Comparison of ENCODE assay signal across 2 cellular contexts in the genomic region with DNA sequence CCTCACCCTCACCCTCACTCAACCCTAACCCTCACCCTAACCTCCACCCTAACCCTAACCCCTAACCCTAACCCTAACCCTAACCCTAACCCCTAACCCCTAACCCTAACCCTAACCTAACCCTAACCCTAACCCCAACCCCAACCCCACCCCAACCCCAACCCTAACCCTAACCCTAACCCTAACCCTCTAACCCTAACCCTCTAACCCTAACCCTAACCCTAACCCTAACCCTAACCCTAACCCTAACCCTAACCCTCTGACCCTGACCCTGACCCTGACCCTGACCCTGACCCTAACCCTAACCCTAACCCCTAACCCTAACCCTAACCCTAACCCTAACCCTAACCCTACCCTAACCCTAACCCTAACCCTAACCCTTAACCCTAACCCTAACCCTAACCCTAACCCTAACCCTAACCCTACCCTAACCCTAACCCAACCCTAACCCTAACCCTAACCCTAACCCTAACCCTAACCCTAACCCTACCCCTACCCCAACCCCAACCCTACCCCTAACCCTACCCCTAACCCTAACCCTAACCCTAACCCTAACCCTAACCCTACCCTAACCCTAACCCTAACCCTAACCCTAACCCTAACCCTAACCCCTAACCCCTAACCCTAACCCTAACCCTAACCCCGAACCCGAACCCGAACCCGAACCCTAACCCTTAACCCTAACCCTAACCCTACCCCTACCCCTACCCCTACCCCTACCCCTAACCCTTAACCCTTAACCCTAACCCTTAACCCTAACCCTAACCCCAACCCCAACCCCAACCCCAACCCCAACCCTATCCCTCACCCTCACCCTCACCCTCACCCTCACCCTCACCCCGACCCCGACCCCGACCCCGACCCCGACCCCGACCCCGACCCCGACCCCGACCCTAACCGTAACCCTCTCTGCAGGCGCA.
A peak's percentile ranks its signal among the peaks of the same experiment; 100 is the strongest.
TF ChIP-seq lines count a peak whose summit lies in the region.

No MANE protein-coding gene starts in this region.

TF ChIP-seq in K562, 482 proteins besides CTCF, POLR2A, EP300 and RAD21:
- TF ChIP-seq CBX3 (IDR thresholded peaks at IDR 0.05; ENCODE audit: borderline replicate concordance in 1 of 2, low read length in 2 of 2) = 0 out of 3 replicates have a peak, but pooled peaks of 1 of the 2 experiments have one; percentile 25
- peak; percentile 10; the same call in 1 of the 2 replicates for TF ChIP-seq MAFF (IDR thresholded peaks at IDR 0.05; ENCODE audit: low read length)
- peak; percentile 78 for TF ChIP-seq CREBBP (IDR thresholded peaks at IDR 0.05; ENCODE audit: low read depth, low read length)
- TF ChIP-seq, protein P1, sequence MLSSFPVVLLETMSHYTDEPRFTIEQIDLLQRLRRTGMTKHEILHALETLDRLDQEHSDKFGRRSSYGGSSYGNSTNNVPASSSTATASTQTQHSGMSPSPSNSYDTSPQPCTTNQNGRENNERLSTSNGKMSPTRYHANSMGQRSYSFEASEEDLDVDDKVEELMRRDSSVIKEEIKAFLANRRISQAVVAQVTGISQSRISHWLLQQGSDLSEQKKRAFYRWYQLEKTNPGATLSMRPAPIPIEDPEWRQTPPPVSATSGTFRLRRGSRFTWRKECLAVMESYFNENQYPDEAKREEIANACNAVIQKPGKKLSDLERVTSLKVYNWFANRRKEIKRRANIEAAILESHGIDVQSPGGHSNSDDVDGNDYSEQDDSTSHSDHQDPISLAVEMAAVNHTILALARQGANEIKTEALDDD (IDR thresholded peaks at IDR 0.05) = peak; percentile 64

TF ChIP-seq in HepG2, 621 proteins besides CTCF, POLR2A, EP300 and RAD21:
- TF ChIP-seq PCBP2 (optimal IDR thresholded peaks at IDR 0.05; ENCODE audit: low read depth, low read length, poor library complexity, severe bottlenecking) = peak; percentile 98
- TF ChIP-seq MAFF (IDR thresholded peaks at IDR 0.05; ENCODE audit: low read depth, low read length) = 0 out of 2 replicates have a peak, but pooled peaks have one; percentile 3
